In genomic region chr14:30375280-30375892, GRCh38 we compare ENCODE assay signal across 1 cellular context.
TF ChIP-seq lines count a peak whose summit lies in the region.

No MANE protein-coding gene starts in this region.

TF ChIP-seq in HepG2, 621 proteins besides CTCF, POLR2A, EP300 and RAD21 (continued from another document):
- TF ChIP-seq ARID3A (IDR thresholded peaks at IDR 0.05; ENCODE audit: low read depth, low read length) (peak; percentile 42; the same call in 1 of the 2 replicates), SCMH1 (CRISPR knock-in tag; IDR thresholded peaks at IDR 0.05; ENCODE audit: borderline replicate concordance) (no peak), ZNF256 (CRISPR knock-in tag; conservative IDR thresholded peaks at IDR 0.05) (0 out of 2 replicates have a peak, but pooled peaks have one; percentile 21), MTA1 (CRISPR knock-in tag; IDR thresholded peaks at IDR 0.05; ENCODE audit: borderline replicate concordance) (no peak), ZFX (CRISPR knock-in tag; IDR thresholded peaks at IDR 0.05; ENCODE audit: low read depth) (peak; percentile 34; the same call in 1 of the 2 replicates), ARNT2 (CRISPR knock-in tag; IDR thresholded peaks at IDR 0.05; ENCODE audit: low read depth) (0 out of 2 replicates have a peak, but pooled peaks have one; percentile 25), NPAS2 (CRISPR knock-in tag; IDR thresholded peaks at IDR 0.05; ENCODE audit: borderline replicate concordance) (0 out of 2 replicates have a peak, but pooled peaks have one; percentile 53), DBP (CRISPR knock-in tag; IDR thresholded peaks at IDR 0.05; ENCODE audit: not compliant biosample characterization) (no peak), DNMT1 (CRISPR knock-in tag; IDR thresholded peaks at IDR 0.05) (no peak), ZNF710 (CRISPR knock-in tag; IDR thresholded peaks at IDR 0.05; ENCODE audit: borderline replicate concordance) (no peak), ZNF564 (CRISPR knock-in tag; IDR thresholded peaks at IDR 0.05) (no peak), ZBTB20 (CRISPR knock-in tag; IDR thresholded peaks at IDR 0.05; ENCODE audit: borderline replicate concordance, low read depth) (peak; percentile 30; the same call in 1 of the 2 replicates), PITX1 (CRISPR knock-in tag; IDR thresholded peaks at IDR 0.05) (0 out of 2 replicates have a peak, but pooled peaks have one; percentile 15), ZSCAN31 (CRISPR knock-in tag; IDR thresholded peaks at IDR 0.05; ENCODE audit: low read depth) (no peak), ZNF350 (CRISPR knock-in tag; IDR thresholded peaks at IDR 0.05; ENCODE audit: borderline replicate concordance, low read depth) (no peak), ZNF318 (CRISPR knock-in tag; IDR thresholded peaks at IDR 0.05) (no peak), ZBTB49 (CRISPR knock-in tag; IDR thresholded peaks at IDR 0.05; ENCODE audit: borderline replicate concordance) (peak; percentile 78; the same call in 1 of the 2 replicates), ZNF782 (CRISPR knock-in tag; IDR thresholded peaks at IDR 0.05; ENCODE audit: borderline replicate concordance) (no peak), CEBPB (IDR thresholded peaks at IDR 0.05; ENCODE audit: borderline replicate concordance, low read depth, low read length) (no peak), STAG1 (CRISPR knock-in tag; IDR thresholded peaks at IDR 0.05) (peak; percentile 82), ZNF878 (CRISPR knock-in tag; IDR thresholded peaks at IDR 0.05) (no peak), ZNF652 (CRISPR knock-in tag; IDR thresholded peaks at IDR 0.05; ENCODE audit: borderline replicate concordance, low read depth) (no peak), HOMEZ (CRISPR knock-in tag; IDR thresholded peaks at IDR 0.05; ENCODE audit: low read depth) (0 out of 2 replicates have a peak, but pooled peaks have one; percentile 17), CBX1 (IDR thresholded peaks at IDR 0.05; ENCODE audit: low read depth) (peak; percentile 47), ZNF281 (CRISPR knock-in tag; IDR thresholded peaks at IDR 0.05; ENCODE audit: borderline replicate concordance) (no peak), ATM (IDR thresholded peaks at IDR 0.05; ENCODE audit: borderline replicate concordance) (no peak), TP53 (CRISPR knock-in tag; conservative IDR thresholded peaks at IDR 0.05) (no peak), ZBTB3 (CRISPR knock-in tag; IDR thresholded peaks at IDR 0.05; ENCODE audit: borderline replicate concordance, low read depth) (no peak), ZNF101 (CRISPR knock-in tag; IDR thresholded peaks at IDR 0.05; ENCODE audit: borderline replicate concordance, low read depth) (no peak), ZNF567 (CRISPR knock-in tag; IDR thresholded peaks at IDR 0.05; ENCODE audit: borderline replicate concordance) (no peak), XBP1 (CRISPR knock-in tag; IDR thresholded peaks at IDR 0.05) (no peak)
